In the genomic region with DNA sequence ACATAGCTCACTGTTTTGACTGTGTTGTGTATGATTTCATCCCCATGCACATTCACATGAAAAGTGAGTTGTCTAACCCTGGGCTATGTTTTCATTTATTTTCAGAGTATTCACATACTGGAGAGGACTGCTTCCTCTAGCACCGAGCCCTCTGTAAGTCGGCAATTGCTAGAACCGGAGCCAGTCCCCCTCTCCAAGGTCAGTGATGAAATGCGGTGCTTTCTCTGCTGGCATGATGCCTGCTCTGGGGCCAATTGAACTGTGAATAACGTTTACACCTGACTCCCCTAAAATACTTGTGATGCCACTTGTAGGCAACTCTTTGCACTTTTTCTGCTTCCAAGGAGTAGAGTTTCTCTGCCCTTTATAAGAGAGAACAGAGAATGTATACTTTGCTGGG, we compare ENCODE assay signal across 28 cellular contexts.
DNase-seq lines count a peak whose midpoint lies in the region; ATAC-seq and TF ChIP-seq lines count a peak whose summit lies in the region.
"Had no signal": no experiment of that assay in that cellular context is flagged by ENCODE, and none has a peak within 500 bp of the region (broad histone marks: within the 10 kb centered on the region; RNA-seq: fewer than 3 reads in every experiment).

No MANE protein-coding gene starts in this region.

- ATAC-seq in GM19455 (IDR thresholded peaks at IDR 0.05; ENCODE audit: unreplicated experiment) (no peak), HG03175 (IDR thresholded peaks at IDR 0.05; ENCODE audit: unreplicated experiment) (no peak)
- ATAC-seq: activated CD4-positive, CD25-positive, alpha-beta regulatory T cell treated with anti-CD3 and anti-CD28 coated beads, Interleukin-2, amount 50 U/mL, for 24 hours; activated T-helper 17 cell treated with anti-CD3 and anti-CD28 coated beads, Interleukin-2, amount 50 U/mL, for 72 hours; sciatic nerve; stimulated activated naive B cell treated with anti-CD40 and anti-IgM and Interleukin-4, amounts not matched to agents 10 μg/mL and 1 μg/mL and 100 μg/mL, for 72 hours had no signal

- H3K9me3 ChIP-seq in trophoblast cell (ENCODE audit: insufficient read depth, low read depth, low read length) (no peaks in the 10 kb centered on the region), suprapubic skin (no peaks in the 10 kb centered on the region)
- H3K9me3 ChIP-seq: esophagus squamous epithelium, HAP-1, MG63 had no signal

- H2BK5ac ChIP-seq in trophoblast cell (ENCODE audit: low read depth, low read length, poor library complexity), result no peak overlapping the region

- no peaks in the 10 kb centered on the region for H3K79me1 ChIP-seq in trophoblast cell (ENCODE audit: low read length)

- H4K91ac ChIP-seq in trophoblast cell (ENCODE audit: low read depth, low read length), result no peak overlapping the region

- no peak overlapping the region for H2BK120ac ChIP-seq in trophoblast cell (ENCODE audit: insufficient read depth, low read length, poor library complexity)

- no peak overlapping the region for H3K18ac ChIP-seq in trophoblast cell (ENCODE audit: low read length)

- H2BK12ac ChIP-seq in trophoblast cell (ENCODE audit: low read length), result no peak overlapping the region

- no peak overlapping the region for H3K23ac ChIP-seq in trophoblast cell (ENCODE audit: low read length)

- H3K79me2 ChIP-seq in trophoblast cell (ENCODE audit: control insufficient read depth, insufficient read depth, low read length, poor library complexity), result no peaks in the 10 kb centered on the region
- H3K79me2 ChIP-seq: parathyroid adenoma had no signal

- no peak overlapping the region for H4K12ac ChIP-seq in trophoblast cell (ENCODE audit: low read depth, low read length)

- no peak overlapping the region for H3K14ac ChIP-seq in trophoblast cell (ENCODE audit: low read length)

- peaks cover 0 to 1% of the 10 kb centered on the region in 2 experiments for H3K36me3 ChIP-seq in trophoblast cell (ENCODE audit: control insufficient read depth in 1 of 2, insufficient read depth in 2 of 2, low read length in 2 of 2)
- H3K36me3 ChIP-seq in suprapubic skin, result no peaks in the 10 kb centered on the region
- H3K36me3 ChIP-seq: esophagus squamous epithelium, HAP-1, MG63 had no signal

- no peak for TF ChIP-seq EP300 in suprapubic skin (IDR thresholded peaks at IDR 0.05)

- H3K9ac ChIP-seq in trophoblast cell (ENCODE audit: low read length), result peak overlapping the region; percentile 53
- H3K9ac ChIP-seq: parathyroid adenoma had no signal

- DNase-seq in Ammon's horn (ENCODE audit: low spot score), result peak; percentile 24
- DNase-seq in RPMI8226, result peak; percentile 36
- peak; percentile 7 for DNase-seq in fibroblast of pulmonary artery (ENCODE audit: low read depth)
- no peak for DNase-seq in trophoblast cell
- no peak for DNase-seq in DMS 273 (lab: John Stamatoyannopoulos, UW; ENCODE audit: unreplicated experiment)
- no peak for DNase-seq in suprapubic skin (ENCODE audit: low spot score in 2 of 2)
- DNase-seq: activated CD4-positive, alpha-beta T cell treated with anti-CD3 and anti-CD28 coated beads, Interleukin-2, amount 50 U/mL, for 48 hours; activated CD8-positive, alpha-beta memory T cell treated with anti-CD3 and anti-CD28 coated beads, Interleukin-2, amount 50 U/mL, for 48 hours; activated naive CD4-positive, alpha-beta T cell treated with anti-CD3 and anti-CD28 coated beads, Interleukin-2, amount 50 U/mL, for 16 hours; anterior cingulate cortex; dermis blood vessel endothelial cell; esophagus squamous epithelium; GDM1; KBM-7; MG63; NCI-H1105 treated with DMSO at 0.1 percent for 48 hours; NCI-H2029 treated with DMSO at 0.1 percent for 48 hours; NCI-H446 treated with DMSO at 0.1 percent for 48 hours; stimulated activated naive B cell treated with anti-CD40 and anti-IgM and Interleukin-4, amounts not matched to agents 10 μg/mL and 1 μg/mL and 100 μg/mL, for 72 hours; T-helper 1 cell had no signal

- H2AFZ ChIP-seq in trophoblast cell (ENCODE audit: insufficient read depth, low read length, poor library complexity), result no peak overlapping the region
- H2AFZ ChIP-seq: parathyroid adenoma had no signal

- no peak overlapping the region for H2AK5ac ChIP-seq in trophoblast cell (ENCODE audit: low read length)

- H3K4ac ChIP-seq in trophoblast cell (ENCODE audit: low read depth, low read length), result no peak overlapping the region

- H3K27ac ChIP-seq in trophoblast cell (ENCODE audit: low read depth, low read length) (no peak overlapping the region), suprapubic skin (no peak overlapping the region)
- H3K27ac ChIP-seq: esophagus squamous epithelium, parathyroid adenoma, RWPE1 had no signal

- H3K4me2 ChIP-seq in trophoblast cell (ENCODE audit: low read length), result no peak overlapping the region

- H3K4me1 ChIP-seq in trophoblast cell (ENCODE audit: control insufficient read depth in 1 of 2, insufficient read depth in 2 of 2, low read length in 2 of 2), result no peaks in the 10 kb centered on the region
- no peaks in the 10 kb centered on the region for H3K4me1 ChIP-seq in suprapubic skin
- H3K4me1 ChIP-seq: HAP-1 had no signal

- TF ChIP-seq CTCF in fibroblast of pulmonary artery (IDR thresholded peaks at IDR 0.05; ENCODE audit: low read length, missing control alignments), result no peak
- TF ChIP-seq CTCF in suprapubic skin (IDR thresholded peaks at IDR 0.05), result no peak

- no CpG with 5 or more reads among the region's 5 CpGs for WGBS in trophoblast cell (ENCODE audit: extremely low coverage, insufficient coverage, insufficient read length)
- 63% methylated on average over 5 of the region's 5 CpGs for WGBS in suprapubic skin

- no peaks in the 10 kb centered on the region for H3K27me3 ChIP-seq in trophoblast cell (ENCODE audit: insufficient read depth, low read length)
- no peaks in the 10 kb centered on the region for H3K27me3 ChIP-seq in suprapubic skin
- H3K27me3 ChIP-seq: esophagus squamous epithelium, MG63 had no signal

- TF ChIP-seq POLR2A in suprapubic skin (IDR thresholded peaks at IDR 0.05), result no peak

- no peak overlapping the region for H4K8ac ChIP-seq in trophoblast cell (ENCODE audit: low read depth, low read length)

- H3K4me3 ChIP-seq in fibroblast of pulmonary artery (replicated peaks; ENCODE audit: low read depth, low read length) (no peak overlapping the region), trophoblast cell (ENCODE audit: low read depth, low read length) (no peak overlapping the region), suprapubic skin (no peak overlapping the region)
- H3K4me3 ChIP-seq: esophagus squamous epithelium, HAP-1, MG63 had no signal

Comparison
In these comparisons a context has a peak if more than half of its experiments do, and no peak if none do; other contexts are left out.
1. DNase-seq: peak in Ammon's horn (single experiment), RPMI8226 (single experiment) and fibroblast of pulmonary artery (single experiment); none in trophoblast cell (0 of 2), DMS 273 (single experiment) and suprapubic skin (0 of 2).